Comparison of ENCODE assay signal across 8 cellular contexts in genomic region chr19:47231215-47232054, GRCh38. TPM values are rescaled to one million over a fixed set of nuclear protein-coding genes. Genes with fewer than 3 reads are reported as not detected.
DNase-seq lines count a peak whose midpoint lies in the region; ATAC-seq and TF ChIP-seq lines count a peak whose summit lies in the region.

No MANE protein-coding gene starts in this region.

- peak; percentile 93 for DNase-seq in GM10266 (ENCODE audit: extremely low spot score)
- DNase-seq in NOMO-1 treated with DMSO at 0.1 percent for 48 hours (lab: John Stamatoyannopoulos, UW; ENCODE audit: unreplicated experiment), result peak; percentile 68
- peak; percentile 80 for DNase-seq in activated T-cell treated with anti-CD3 and anti-CD28 coated beads for 24 hours (ENCODE audit: low read depth)
- DNase-seq in epithelial cell of prostate (ENCODE audit: low read depth, low spot score), result no peak
- DNase-seq in mucosa of descending colon, result peak; percentile 95 to 96 (median 96)
- peak; percentile 84 to 92 for DNase-seq in stimulated activated CD8-positive, alpha-beta memory T cell treated with anti-CD3 and anti-CD28 coated beads, Interleukin-2, amount 100 ng/mL, for 48 hours (ENCODE audit: low read depth in 2 of 2)

- TF ChIP-seq CTCF in GM10266 (IDR thresholded peaks at IDR 0.05; ENCODE audit: control insufficient read depth, insufficient read depth, low read depth, missing control alignments) (no peak), mucosa of descending colon (IDR thresholded peaks at IDR 0.05) (no peak)

- no peaks in the 10 kb centered on the region for H3K9me3 ChIP-seq in mucosa of descending colon

- H3K27ac ChIP-seq in epithelial cell of prostate, result peak overlapping the region; percentile 94

- intact Hi-C loops in mucosa of descending colon (cut with DNase I, micrococcal nuclease), result no loop called here

- ATAC-seq in HG02763 (IDR thresholded peaks at IDR 0.05; ENCODE audit: unreplicated experiment) (peak; percentile 33), mucosa of descending colon (peak; percentile 61), HG02884 (IDR thresholded peaks at IDR 0.05; ENCODE audit: unreplicated experiment) (no peak)

- H3K4me3 ChIP-seq in mucosa of descending colon, result peak overlapping the region; percentile 77

- no peaks in the 10 kb centered on the region for H3K36me3 ChIP-seq in mucosa of descending colon (ENCODE audit: low read depth)

- H3K4me1 ChIP-seq in mucosa of descending colon (ENCODE audit: low read depth), result peaks cover 30% of the 10 kb centered on the region

RNA-seq across cellular contexts. Expression of gene BBC3, which starts 0.4 kb away (rescaled TPM):
- total RNA-seq in mucosa of descending colon, result 10 to 100 TPM; 18.3 to 24.9 (median 22.8) TPM

RNA-seq across cellular contexts. Expression of gene CCDC9, which starts 24.9 kb away (rescaled TPM):
- 10 to 100 TPM; 33.3 to 46.9 (median 38.7) TPM for total RNA-seq in mucosa of descending colon

RNA-seq across cellular contexts. Expression of gene INAFM1, which starts 43.2 kb away (rescaled TPM):
- total RNA-seq in mucosa of descending colon, result 10 to 100 TPM; 14.7 to 28.9 (median 16.7) TPM
